9 cellular contexts compared by ENCODE assay signal in genomic region chr1:198234511-198235251, GRCh38.
DNase-seq lines count a peak whose midpoint lies in the region; ATAC-seq and TF ChIP-seq lines count a peak whose summit lies in the region.
"Had no signal": no experiment of that assay in that cellular context is flagged by ENCODE, and none has a peak within 500 bp of the region (broad histone marks: within the 10 kb centered on the region; RNA-seq: fewer than 3 reads in every experiment).

No MANE protein-coding gene starts in this region.

- peaks cover 5 to 7% of the 10 kb centered on the region in 2 donors for H3K36me3 Mint-ChIP-seq in CD14-positive monocyte

- peak overlapping the region in 6 of 7 donors; percentile 43 to 90 (median 78) for H3K27ac Mint-ChIP-seq in CD14-positive monocyte
- H3K27ac Mint-ChIP-seq: T-helper 1 cell treated with Interleukin-12 subunit alpha and Interleukin-12 subunit beta and Interleukin-4 antibody, amounts not matched to agents 30 μg/mL and 1 μg/mL, for 36 hours had no signal

- H3K9me3 ChIP-seq in HEK293 (ENCODE audit: control insufficient read depth, insufficient read depth, low read depth, low read length) (no peaks in the 10 kb centered on the region), ascending aorta (no peaks in the 10 kb centered on the region)

- H3K4me1 ChIP-seq in HEK293 (ENCODE audit: control insufficient read depth, insufficient read depth, low read length) (0 out of 2 replicates have a peak, but pooled peaks cover 7% of the 10 kb centered on the region), ascending aorta (peaks cover 0 to 5% of the 10 kb centered on the region in 2 donors)

- H3K27me3 Mint-ChIP-seq in CD14-positive monocyte (ENCODE audit: low read depth in 3 of 3): no peaks in the 10 kb centered on the region

- CTCF ChIA-PET in HEK293 (lab: Yijun Ruan, JAX): no interaction called here

- H3K9me3 Mint-ChIP-seq in CD14-positive monocyte: peaks cover 0 to 3% (median 0%) of the 10 kb centered on the region in 7 donors

- H3K27me3 ChIP-seq in ascending aorta: no peaks in the 10 kb centered on the region

- POLR2A ChIA-PET in HEK293 (lab: Yijun Ruan, JAX): no interaction called here

- TF ChIP-seq CTCF in CD14-positive monocyte (IDR thresholded peaks at IDR 0.05): no peak
- no peak for TF ChIP-seq CTCF in HEK293 (tag by site-specific recombination; IDR thresholded peaks at IDR 0.05)
- no peak for TF ChIP-seq CTCF in ascending aorta (IDR thresholded peaks at IDR 0.05)

- peaks cover 0 to 7% of the 10 kb centered on the region in 2 experiments; a peak in 1 of 3 replicates for H3K36me3 ChIP-seq in HEK293 (ENCODE audit: control insufficient read depth in 2 of 2, insufficient read depth in 1 of 2, low read length in 2 of 2)
- H3K36me3 ChIP-seq in ascending aorta: peaks cover 0 to under 1% of the 10 kb centered on the region in 2 donors

- DNase-seq in CD14-positive monocyte (ENCODE audit: low spot score): no peak
- DNase-seq in ascending aorta (ENCODE audit: low spot score in 2 of 2): no peak
- peak; percentile 71 for DNase-seq in kidney glomerular epithelial cell (lab: John Stamatoyannopoulos, UW)
- no peak for DNase-seq in stimulated activated CD4-positive, alpha-beta T cell treated with anti-CD3 and anti-CD28 coated beads, Interleukin-4, amount 100 ng/mL, for 4 hours
- no peak for DNase-seq in activated CD4-positive, alpha-beta T cell treated with anti-CD3 and anti-CD28 coated beads, Interleukin-2, amount 50 U/mL, for 48 hours
- no peak for DNase-seq in NCI-H2029 treated with DMSO at 0.1 percent for 48 hours (lab: John Stamatoyannopoulos, UW)

- H3K4me1 Mint-ChIP-seq in CD14-positive monocyte: peaks cover 17% of the 10 kb centered on the region

- H3K4me3 Mint-ChIP-seq in CD14-positive monocyte: peak overlapping the region in 1 of 2 donors; percentile 51
- H3K4me3 Mint-ChIP-seq: T-helper 1 cell treated with Interleukin-12 subunit alpha and Interleukin-12 subunit beta and Interleukin-4 antibody, amounts not matched to agents 30 μg/mL and 1 μg/mL, for 36 hours had no signal

- H3K27ac ChIP-seq in HEK293 (ENCODE audit: extremely low read depth, low read depth, low read length): no peak overlapping the region
- H3K27ac ChIP-seq in ascending aorta: peak overlapping the region in 1 of 2 donors; percentile 38

- intact Hi-C loops in CD14-positive monocyte (cut with micrococcal nuclease) (no loop called here), ascending aorta (cut with DNase I) (no loop called here)

- ATAC-seq in GM18873 (IDR thresholded peaks at IDR 0.05; ENCODE audit: low FRiP score, unreplicated experiment): no peak

- H3K4me3 ChIP-seq in HEK293 (ENCODE audit: low read depth, low read length): peak overlapping the region; percentile 13
- H3K4me3 ChIP-seq in ascending aorta: peak overlapping the region; percentile 41 to 47

TF ChIP-seq in HEK293, 187 proteins besides CTCF, POLR2A, EP300 and RAD21:
- TF ChIP-seq ZNF335 (tag by site-specific recombination; conservative IDR thresholded peaks at IDR 0.05) (peak; percentile 35; the same call in 1 of the 2 replicates), ZNF658 (tag by site-specific recombination; IDR thresholded peaks at IDR 0.05) (no peak), IKZF3 (tag by site-specific recombination; IDR thresholded peaks at IDR 0.05) (peak; percentile 47), ZNF623 (tag by site-specific recombination; IDR thresholded peaks at IDR 0.05) (no peak), ZFHX2 (tag by site-specific recombination; conservative IDR thresholded peaks at IDR 0.05) (peak; percentile 12; the same call in 1 of the 2 replicates), TSHZ1 (tag by site-specific recombination; IDR thresholded peaks at IDR 0.05; ENCODE audit: borderline replicate concordance) (no peak), ZIC2 (tag by site-specific recombination; IDR thresholded peaks at IDR 0.05) (peak; percentile 57), PRDM6 (tag by site-specific recombination; IDR thresholded peaks at IDR 0.05) (peak; percentile 21), PRDM1 (tag by site-specific recombination; IDR thresholded peaks at IDR 0.05) (peak; percentile 70; the same call in 1 of the 2 replicates)
